In the genomic region with DNA sequence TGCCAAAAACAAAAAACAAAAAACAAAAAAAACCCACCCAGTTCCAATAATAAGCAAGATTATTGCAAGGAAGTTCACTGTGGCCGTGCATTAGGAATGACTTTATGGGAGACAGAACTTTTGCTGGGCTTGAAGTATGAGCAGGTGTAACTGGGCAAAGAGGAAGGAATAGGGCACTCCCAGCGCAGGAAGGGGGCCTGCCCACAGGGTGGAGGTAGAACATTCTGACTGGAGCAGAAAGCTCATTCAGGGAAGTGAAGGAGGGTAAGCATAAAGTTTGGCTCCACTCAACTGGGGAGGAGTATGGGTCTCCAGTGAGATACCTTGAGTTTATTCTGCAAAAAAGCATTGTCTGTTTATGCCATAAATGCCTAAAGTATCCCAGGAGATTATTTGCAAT, we compare ENCODE assay signal across 1 cellular context.
TF ChIP-seq lines count a peak whose summit lies in the region.

No MANE protein-coding gene starts in this region.

TF ChIP-seq in WTC11, 78 proteins besides CTCF, POLR2A, EP300 and RAD21 (continued from another document):
- TF ChIP-seq, protein P1, sequence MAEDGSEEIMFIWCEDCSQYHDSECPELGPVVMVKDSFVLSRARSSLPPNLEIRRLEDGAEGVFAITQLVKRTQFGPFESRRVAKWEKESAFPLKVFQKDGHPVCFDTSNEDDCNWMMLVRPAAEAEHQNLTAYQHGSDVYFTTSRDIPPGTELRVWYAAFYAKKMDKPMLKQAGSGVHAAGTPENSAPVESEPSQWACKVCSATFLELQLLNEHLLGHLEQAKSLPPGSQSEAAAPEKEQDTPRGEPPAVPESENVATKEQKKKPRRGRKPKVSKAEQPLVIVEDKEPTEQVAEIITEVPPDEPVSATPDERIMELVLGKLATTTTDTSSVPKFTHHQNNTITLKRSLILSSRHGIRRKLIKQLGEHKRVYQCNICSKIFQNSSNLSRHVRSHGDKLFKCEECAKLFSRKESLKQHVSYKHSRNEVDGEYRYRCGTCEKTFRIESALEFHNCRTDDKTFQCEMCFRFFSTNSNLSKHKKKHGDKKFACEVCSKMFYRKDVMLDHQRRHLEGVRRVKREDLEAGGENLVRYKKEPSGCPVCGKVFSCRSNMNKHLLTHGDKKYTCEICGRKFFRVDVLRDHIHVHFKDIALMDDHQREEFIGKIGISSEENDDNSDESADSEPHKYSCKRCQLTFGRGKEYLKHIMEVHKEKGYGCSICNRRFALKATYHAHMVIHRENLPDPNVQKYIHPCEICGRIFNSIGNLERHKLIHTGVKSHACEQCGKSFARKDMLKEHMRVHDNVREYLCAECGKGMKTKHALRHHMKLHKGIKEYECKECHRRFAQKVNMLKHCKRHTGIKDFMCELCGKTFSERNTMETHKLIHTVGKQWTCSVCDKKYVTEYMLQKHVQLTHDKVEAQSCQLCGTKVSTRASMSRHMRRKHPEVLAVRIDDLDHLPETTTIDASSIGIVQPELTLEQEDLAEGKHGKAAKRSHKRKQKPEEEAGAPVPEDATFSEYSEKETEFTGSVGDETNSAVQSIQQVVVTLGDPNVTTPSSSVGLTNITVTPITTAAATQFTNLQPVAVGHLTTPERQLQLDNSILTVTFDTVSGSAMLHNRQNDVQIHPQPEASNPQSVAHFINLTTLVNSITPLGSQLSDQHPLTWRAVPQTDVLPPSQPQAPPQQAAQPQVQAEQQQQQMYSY (CRISPR knock-in tag; IDR thresholded peaks at IDR 0.05), result no peak
- no peak for TF ChIP-seq ZNF138 (CRISPR knock-in tag; conservative IDR thresholded peaks at IDR 0.05)
- TF ChIP-seq CREM (CRISPR knock-in tag; IDR thresholded peaks at IDR 0.05), result no peak
- no peak for TF ChIP-seq ZNF219 (CRISPR knock-in tag; IDR thresholded peaks at IDR 0.05; ENCODE audit: borderline replicate concordance)
- TF ChIP-seq ZNF671 (CRISPR knock-in tag; IDR thresholded peaks at IDR 0.05), result no peak
- no peak for TF ChIP-seq GTF2I (CRISPR knock-in tag; conservative IDR thresholded peaks at IDR 0.05)
- TF ChIP-seq, protein P2, sequence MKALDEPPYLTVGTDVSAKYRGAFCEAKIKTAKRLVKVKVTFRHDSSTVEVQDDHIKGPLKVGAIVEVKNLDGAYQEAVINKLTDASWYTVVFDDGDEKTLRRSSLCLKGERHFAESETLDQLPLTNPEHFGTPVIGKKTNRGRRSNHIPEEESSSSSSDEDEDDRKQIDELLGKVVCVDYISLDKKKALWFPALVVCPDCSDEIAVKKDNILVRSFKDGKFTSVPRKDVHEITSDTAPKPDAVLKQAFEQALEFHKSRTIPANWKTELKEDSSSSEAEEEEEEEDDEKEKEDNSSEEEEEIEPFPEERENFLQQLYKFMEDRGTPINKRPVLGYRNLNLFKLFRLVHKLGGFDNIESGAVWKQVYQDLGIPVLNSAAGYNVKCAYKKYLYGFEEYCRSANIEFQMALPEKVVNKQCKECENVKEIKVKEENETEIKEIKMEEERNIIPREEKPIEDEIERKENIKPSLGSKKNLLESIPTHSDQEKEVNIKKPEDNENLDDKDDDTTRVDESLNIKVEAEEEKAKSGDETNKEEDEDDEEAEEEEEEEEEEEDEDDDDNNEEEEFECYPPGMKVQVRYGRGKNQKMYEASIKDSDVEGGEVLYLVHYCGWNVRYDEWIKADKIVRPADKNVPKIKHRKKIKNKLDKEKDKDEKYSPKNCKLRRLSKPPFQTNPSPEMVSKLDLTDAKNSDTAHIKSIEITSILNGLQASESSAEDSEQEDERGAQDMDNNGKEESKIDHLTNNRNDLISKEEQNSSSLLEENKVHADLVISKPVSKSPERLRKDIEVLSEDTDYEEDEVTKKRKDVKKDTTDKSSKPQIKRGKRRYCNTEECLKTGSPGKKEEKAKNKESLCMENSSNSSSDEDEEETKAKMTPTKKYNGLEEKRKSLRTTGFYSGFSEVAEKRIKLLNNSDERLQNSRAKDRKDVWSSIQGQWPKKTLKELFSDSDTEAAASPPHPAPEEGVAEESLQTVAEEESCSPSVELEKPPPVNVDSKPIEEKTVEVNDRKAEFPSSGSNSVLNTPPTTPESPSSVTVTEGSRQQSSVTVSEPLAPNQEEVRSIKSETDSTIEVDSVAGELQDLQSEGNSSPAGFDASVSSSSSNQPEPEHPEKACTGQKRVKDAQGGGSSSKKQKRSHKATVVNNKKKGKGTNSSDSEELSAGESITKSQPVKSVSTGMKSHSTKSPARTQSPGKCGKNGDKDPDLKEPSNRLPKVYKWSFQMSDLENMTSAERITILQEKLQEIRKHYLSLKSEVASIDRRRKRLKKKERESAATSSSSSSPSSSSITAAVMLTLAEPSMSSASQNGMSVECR (CRISPR knock-in tag; IDR thresholded peaks at IDR 0.05; ENCODE audit: borderline replicate concordance), result no peak
- TF ChIP-seq, protein P3, sequence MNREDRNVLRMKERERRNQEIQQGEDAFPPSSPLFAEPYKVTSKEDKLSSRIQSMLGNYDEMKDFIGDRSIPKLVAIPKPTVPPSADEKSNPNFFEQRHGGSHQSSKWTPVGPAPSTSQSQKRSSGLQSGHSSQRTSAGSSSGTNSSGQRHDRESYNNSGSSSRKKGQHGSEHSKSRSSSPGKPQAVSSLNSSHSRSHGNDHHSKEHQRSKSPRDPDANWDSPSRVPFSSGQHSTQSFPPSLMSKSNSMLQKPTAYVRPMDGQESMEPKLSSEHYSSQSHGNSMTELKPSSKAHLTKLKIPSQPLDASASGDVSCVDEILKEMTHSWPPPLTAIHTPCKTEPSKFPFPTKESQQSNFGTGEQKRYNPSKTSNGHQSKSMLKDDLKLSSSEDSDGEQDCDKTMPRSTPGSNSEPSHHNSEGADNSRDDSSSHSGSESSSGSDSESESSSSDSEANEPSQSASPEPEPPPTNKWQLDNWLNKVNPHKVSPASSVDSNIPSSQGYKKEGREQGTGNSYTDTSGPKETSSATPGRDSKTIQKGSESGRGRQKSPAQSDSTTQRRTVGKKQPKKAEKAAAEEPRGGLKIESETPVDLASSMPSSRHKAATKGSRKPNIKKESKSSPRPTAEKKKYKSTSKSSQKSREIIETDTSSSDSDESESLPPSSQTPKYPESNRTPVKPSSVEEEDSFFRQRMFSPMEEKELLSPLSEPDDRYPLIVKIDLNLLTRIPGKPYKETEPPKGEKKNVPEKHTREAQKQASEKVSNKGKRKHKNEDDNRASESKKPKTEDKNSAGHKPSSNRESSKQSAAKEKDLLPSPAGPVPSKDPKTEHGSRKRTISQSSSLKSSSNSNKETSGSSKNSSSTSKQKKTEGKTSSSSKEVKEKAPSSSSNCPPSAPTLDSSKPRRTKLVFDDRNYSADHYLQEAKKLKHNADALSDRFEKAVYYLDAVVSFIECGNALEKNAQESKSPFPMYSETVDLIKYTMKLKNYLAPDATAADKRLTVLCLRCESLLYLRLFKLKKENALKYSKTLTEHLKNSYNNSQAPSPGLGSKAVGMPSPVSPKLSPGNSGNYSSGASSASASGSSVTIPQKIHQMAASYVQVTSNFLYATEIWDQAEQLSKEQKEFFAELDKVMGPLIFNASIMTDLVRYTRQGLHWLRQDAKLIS (CRISPR knock-in tag; IDR thresholded peaks at IDR 0.05; ENCODE audit: borderline replicate concordance), result no peak
- no peak for TF ChIP-seq ZNF416 (CRISPR knock-in tag; IDR thresholded peaks at IDR 0.05)
- no peak for TF ChIP-seq HMGA2 (CRISPR knock-in tag; IDR thresholded peaks at IDR 0.05)
- TF ChIP-seq HMGXB4 (CRISPR knock-in tag; IDR thresholded peaks at IDR 0.05), result no peak
